1 cellular context compared by ENCODE assay signal in the genomic region with DNA sequence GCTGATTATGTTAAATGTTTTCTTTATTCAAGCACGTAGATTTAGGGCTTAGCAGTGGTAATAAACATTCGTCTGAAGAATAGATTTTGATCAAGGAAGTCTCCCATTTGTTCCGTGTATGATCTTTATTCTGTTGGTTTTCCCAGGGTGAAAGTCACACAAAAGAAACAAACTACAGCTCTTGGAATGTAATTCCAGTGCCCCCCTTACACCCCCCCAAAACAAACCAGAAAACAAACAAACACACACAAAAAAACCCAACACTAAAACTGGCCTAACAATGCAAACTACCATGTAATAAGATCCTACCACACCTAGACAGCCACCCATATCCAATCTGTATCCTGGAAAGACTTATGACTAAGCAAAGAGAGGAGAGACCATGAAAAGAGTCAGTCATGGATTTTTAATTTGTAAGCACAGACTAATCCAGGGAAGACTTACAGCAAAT.
TF ChIP-seq lines count a peak whose summit lies in the region.

No MANE protein-coding gene starts in this region.

TF ChIP-seq in HEK293, 187 proteins besides CTCF, POLR2A, EP300 and RAD21:
- peak; percentile 40; the same call in 1 of the 2 replicates for TF ChIP-seq PRDM10 (tag by site-specific recombination; IDR thresholded peaks at IDR 0.05)
- TF ChIP-seq, protein P1, sequence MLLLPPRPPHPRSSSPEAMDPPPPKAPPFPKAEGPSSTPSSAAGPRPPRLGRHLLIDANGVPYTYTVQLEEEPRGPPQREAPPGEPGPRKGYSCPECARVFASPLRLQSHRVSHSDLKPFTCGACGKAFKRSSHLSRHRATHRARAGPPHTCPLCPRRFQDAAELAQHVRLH (tag by site-specific recombination; IDR thresholded peaks at IDR 0.05): peak; percentile 67; the same call in 1 of the 2 replicates
- no peak for TF ChIP-seq ZNF24 (tag by site-specific recombination; IDR thresholded peaks at IDR 0.05)
- no peak for TF ChIP-seq ZNF391 (tag by site-specific recombination; IDR thresholded peaks at IDR 0.05; ENCODE audit: borderline replicate concordance, low read depth)
- no peak for TF ChIP-seq ZNF514 (tag by site-specific recombination; IDR thresholded peaks at IDR 0.05)
- 0 out of 2 replicates have a peak, but pooled peaks have one; percentile 19 for TF ChIP-seq ZNF843 (tag by site-specific recombination; IDR thresholded peaks at IDR 0.05)
- no peak for TF ChIP-seq ZNF133 (tag by site-specific recombination; IDR thresholded peaks at IDR 0.05)
- TF ChIP-seq ZBTB17 (tag by site-specific recombination; IDR thresholded peaks at IDR 0.05): peak; percentile 40; the same call in 1 of the 2 replicates
- TF ChIP-seq GLIS1 (tag by site-specific recombination; IDR thresholded peaks at IDR 0.05): peak; percentile 28
- 0 out of 2 replicates have a peak, but pooled peaks have one; percentile 30 for TF ChIP-seq BCL6B (tag by site-specific recombination; IDR thresholded peaks at IDR 0.05)
- peak; percentile 52; the same call in 1 of the 2 replicates for TF ChIP-seq KLF1 (tag by site-specific recombination; IDR thresholded peaks at IDR 0.05)
- no peak for TF ChIP-seq HIC1 (tag by site-specific recombination; IDR thresholded peaks at IDR 0.05)
- TF ChIP-seq SETDB1 (IDR thresholded peaks at IDR 0.05; ENCODE audit: insufficient read length, low read length): peak; percentile 68
- TF ChIP-seq ZNF148 (tag by site-specific recombination; IDR thresholded peaks at IDR 0.05; ENCODE audit: borderline replicate concordance): no peak
